1 cellular context compared by ENCODE assay signal in genomic region chr10:132054564-132054963, GRCh38.
TF ChIP-seq lines count a peak whose summit lies in the region.

No MANE protein-coding gene starts in this region.

TF ChIP-seq in WTC11, 78 proteins besides CTCF, POLR2A, EP300 and RAD21 (continued from another document and continues in another):
- no peak for TF ChIP-seq ERG (CRISPR knock-in tag; IDR thresholded peaks at IDR 0.05)
- TF ChIP-seq GTF2I (CRISPR knock-in tag; conservative IDR thresholded peaks at IDR 0.05): no peak
- no peak for TF ChIP-seq ZNF263 (CRISPR knock-in tag; IDR thresholded peaks at IDR 0.05; ENCODE audit: low read depth)
- TF ChIP-seq ATF3 (CRISPR knock-in tag; conservative IDR thresholded peaks at IDR 0.05): no peak
- no peak for TF ChIP-seq AFF4 (CRISPR knock-in tag; IDR thresholded peaks at IDR 0.05; ENCODE audit: borderline replicate concordance)
- TF ChIP-seq TCF7 (CRISPR knock-in tag; IDR thresholded peaks at IDR 0.05; ENCODE audit: low read depth): no peak
- 0 out of 2 replicates have a peak, but pooled peaks have one; percentile 36 for TF ChIP-seq CBFB (CRISPR knock-in tag; IDR thresholded peaks at IDR 0.05; ENCODE audit: low read depth)
- TF ChIP-seq ZSCAN18 (CRISPR knock-in tag; IDR thresholded peaks at IDR 0.05): no peak
- no peak for TF ChIP-seq ZNF396 (CRISPR knock-in tag; IDR thresholded peaks at IDR 0.05; ENCODE audit: borderline replicate concordance)
- no peak for TF ChIP-seq ZNF512 (CRISPR knock-in tag; IDR thresholded peaks at IDR 0.05; ENCODE audit: borderline replicate concordance)
- TF ChIP-seq TP53 (CRISPR knock-in tag; IDR thresholded peaks at IDR 0.05): no peak
- no peak for TF ChIP-seq ATF2 (CRISPR knock-in tag; IDR thresholded peaks at IDR 0.05; ENCODE audit: borderline replicate concordance, low read depth)
- peak; percentile 78; the same call in 1 of the 2 replicates for TF ChIP-seq TEAD4 (CRISPR knock-in tag; IDR thresholded peaks at IDR 0.05)
- TF ChIP-seq ZNF425 (CRISPR knock-in tag; conservative IDR thresholded peaks at IDR 0.05): no peak
- no peak for TF ChIP-seq USF2 (CRISPR knock-in tag; IDR thresholded peaks at IDR 0.05)
- TF ChIP-seq ZMAT4 (CRISPR knock-in tag; IDR thresholded peaks at IDR 0.05): no peak
- TF ChIP-seq AR (CRISPR knock-in tag; IDR thresholded peaks at IDR 0.05): no peak
- no peak; the same call in 1 of the 2 replicates for TF ChIP-seq MAX (CRISPR knock-in tag; IDR thresholded peaks at IDR 0.05)
- no peak for TF ChIP-seq EMX1 (CRISPR knock-in tag; IDR thresholded peaks at IDR 0.05)
- TF ChIP-seq NR1H2 (CRISPR knock-in tag; IDR thresholded peaks at IDR 0.05): no peak
- TF ChIP-seq JUN (CRISPR knock-in tag; IDR thresholded peaks at IDR 0.05): peak; percentile 90
- no peak for TF ChIP-seq E2F1 (CRISPR knock-in tag; IDR thresholded peaks at IDR 0.05)
- no peak for TF ChIP-seq JAZF1 (CRISPR knock-in tag; IDR thresholded peaks at IDR 0.05)
- TF ChIP-seq ELF4 (CRISPR knock-in tag; IDR thresholded peaks at IDR 0.05; ENCODE audit: low read depth): no peak
- TF ChIP-seq E2F5 (CRISPR knock-in tag; IDR thresholded peaks at IDR 0.05): no peak
- no peak for TF ChIP-seq CDX4 (CRISPR knock-in tag; IDR thresholded peaks at IDR 0.05; ENCODE audit: borderline replicate concordance)
- TF ChIP-seq CREM (CRISPR knock-in tag; IDR thresholded peaks at IDR 0.05): no peak
- TF ChIP-seq NR3C1 (CRISPR knock-in tag; conservative IDR thresholded peaks at IDR 0.05; ENCODE audit: low read depth): no peak
- 0 out of 2 replicates have a peak, but pooled peaks have one; percentile 36 for TF ChIP-seq NFE2L1 (CRISPR knock-in tag; IDR thresholded peaks at IDR 0.05)
- no peak for TF ChIP-seq ZNF281 (CRISPR knock-in tag; IDR thresholded peaks at IDR 0.05)
